Comparison of ENCODE assay signal across 1 cellular context in genomic region chr17:8383143-8383974, GRCh38.
TF ChIP-seq lines count a peak whose summit lies in the region.

Gene RPL26 (minus strand): TSS chr17:8383193. CDS start chr17:8382310, 883 bp downstream.

TF ChIP-seq in HepG2, 621 proteins besides CTCF, POLR2A, EP300 and RAD21 (continued from another document):
- TF ChIP-seq ZNF407 (CRISPR knock-in tag; IDR thresholded peaks at IDR 0.05; ENCODE audit: not compliant biosample characterization): no peak
- TF ChIP-seq ZNF205 (CRISPR knock-in tag; IDR thresholded peaks at IDR 0.05): peak; percentile 5
- TF ChIP-seq IKZF4 (CRISPR knock-in tag; IDR thresholded peaks at IDR 0.05; ENCODE audit: borderline replicate concordance, low read depth, not compliant biosample characterization): no peak
- TF ChIP-seq JARID2 (CRISPR knock-in tag; IDR thresholded peaks at IDR 0.05; ENCODE audit: insufficient replicate concordance): no peak
- TF ChIP-seq POLR2AphosphoS2 (IDR thresholded peaks at IDR 0.05; ENCODE audit: low read depth, low read length): peak; percentile 82; the same call in 1 of the 2 replicates
- TF ChIP-seq ZNF883 (CRISPR knock-in tag; IDR thresholded peaks at IDR 0.05; ENCODE audit: not compliant biosample characterization): no peak
- peak; percentile 21; the same call in 1 of the 2 replicates for TF ChIP-seq ZNF792 (CRISPR knock-in tag; IDR thresholded peaks at IDR 0.05)
- TF ChIP-seq ZKSCAN1 (IDR thresholded peaks at IDR 0.05; ENCODE audit: low read length): no peak
- TF ChIP-seq FIP1L1 (IDR thresholded peaks at IDR 0.05; ENCODE audit: borderline replicate concordance, insufficient read depth, low read depth, low read length): 0 out of 2 replicates have a peak, but pooled peaks have one; percentile 43
- no peak for TF ChIP-seq USF2 (IDR thresholded peaks at IDR 0.05; ENCODE audit: low read depth, low read length)
- TF ChIP-seq USF2 (CRISPR knock-in tag; IDR thresholded peaks at IDR 0.05; ENCODE audit: borderline replicate concordance): no peak
- TF ChIP-seq ZNF691 (CRISPR knock-in tag; IDR thresholded peaks at IDR 0.05; ENCODE audit: borderline replicate concordance, low read depth): no peak; the same call in 1 of the 2 replicates
- no peak; the same call in none of the 2 replicates for TF ChIP-seq NFYC (CRISPR knock-in tag; IDR thresholded peaks at IDR 0.05)
- 0 out of 2 replicates have a peak, but pooled peaks have one; percentile 50 for TF ChIP-seq SP140L (CRISPR knock-in tag; IDR thresholded peaks at IDR 0.05; ENCODE audit: borderline replicate concordance)
- TF ChIP-seq SNAPC5 (CRISPR knock-in tag; IDR thresholded peaks at IDR 0.05; ENCODE audit: borderline replicate concordance): 0 out of 2 replicates have a peak, but pooled peaks have one; percentile 62
- peak; percentile 5; the same call in 1 of the 2 replicates for TF ChIP-seq ZNF629 (CRISPR knock-in tag; conservative IDR thresholded peaks at IDR 0.05)
- no peak for TF ChIP-seq ZNF251 (CRISPR knock-in tag; IDR thresholded peaks at IDR 0.05)
- TF ChIP-seq BRF2 (CRISPR knock-in tag; IDR thresholded peaks at IDR 0.05): peak; percentile 26; the same call in 1 of the 2 replicates
- TF ChIP-seq SIX4 (CRISPR knock-in tag; IDR thresholded peaks at IDR 0.05): no peak; the same call in 1 of the 2 replicates
- no peak for TF ChIP-seq ZXDC (CRISPR knock-in tag; IDR thresholded peaks at IDR 0.05)
- TF ChIP-seq POGZ (CRISPR knock-in tag; IDR thresholded peaks at IDR 0.05): peak; percentile 86
- TF ChIP-seq KLF15 (CRISPR knock-in tag; IDR thresholded peaks at IDR 0.05; ENCODE audit: borderline replicate concordance): no peak
- no peak for TF ChIP-seq HOXD1 (CRISPR knock-in tag; IDR thresholded peaks at IDR 0.05)
- no peak for TF ChIP-seq ZFP1 (CRISPR knock-in tag; IDR thresholded peaks at IDR 0.05)
- TF ChIP-seq ZNF563 (CRISPR knock-in tag; IDR thresholded peaks at IDR 0.05): peak; percentile 12; the same call in 1 of the 2 replicates
- 0 out of 2 replicates have a peak, but pooled peaks have one; percentile 45 for TF ChIP-seq NAIF1 (CRISPR knock-in tag; IDR thresholded peaks at IDR 0.05; ENCODE audit: borderline replicate concordance)
- TF ChIP-seq PREB (CRISPR knock-in tag; IDR thresholded peaks at IDR 0.05): no peak
